31 cellular contexts compared by ENCODE assay signal in genomic region chrY:9016916-9017315, GRCh38.
"Had no signal": no experiment of that assay in that cellular context is flagged by ENCODE, and none has a peak within 500 bp of the region (broad histone marks: within the 10 kb centered on the region; RNA-seq: fewer than 3 reads in every experiment).

No MANE protein-coding gene starts in this region.

- H3K9me3 ChIP-seq: adrenal gland, body of pancreas, breast epithelium had no signal

- ATAC-seq: activated CD8-positive, alpha-beta T cell treated with anti-CD3 and anti-CD28 coated beads for 36 hours; activated naive CD4-positive, alpha-beta T cell treated with anti-CD3 and anti-CD28 coated beads, Interleukin-2, amount 50 U/mL, for 72 hours; activated T-cell treated with anti-CD3 and anti-CD28 coated beads, Interleukin-2, amount 50 U/mL, for 4 hours; activated T-cell treated with anti-CD3 and anti-CD28 coated beads, Interleukin-2, amount 50 U/mL, for 72 hours; activated T-helper 17 cell treated with anti-CD3 and anti-CD28 coated beads, Interleukin-2, amount 50 U/mL, for 72 hours; body of pancreas had no signal

- DNase-seq: activated B cell treated with CpG ODN at 0.5 μM for 24 hours; activated CD4-positive, alpha-beta memory T cell treated with anti-CD3 and anti-CD28 coated beads for 36 hours; activated CD4-positive, alpha-beta T cell treated with anti-CD3 and anti-CD28 coated beads for 4 hours; activated CD4-positive, alpha-beta T cell treated with anti-CD3 and anti-CD28 coated beads, Interleukin-2, amount 10 ng/mL, durations not matched to agents 24 days and 14 days; activated CD4-positive, alpha-beta T cell treated with anti-CD3 and anti-CD28 coated beads, Interleukin-2, amount 50 U/mL, for 1 hour; activated CD4-positive, alpha-beta T cell treated with anti-CD3 and anti-CD28 coated beads, Interleukin-2, amount 50 U/mL, for 4 hours; activated CD4-positive, CD25-positive, alpha-beta regulatory T cell treated with anti-CD3 and anti-CD28 coated beads, Interleukin-2, amount 50 U/mL, for 72 hours; activated CD8-positive, alpha-beta memory T cell treated with anti-CD3 and anti-CD28 coated beads, Interleukin-2, amount 50 U/mL, for 4 hours; activated CD8-positive, alpha-beta T cell treated with anti-CD3 and anti-CD28 coated beads for 36 hours; activated effector memory CD4-positive, alpha-beta T cell treated with anti-CD3 and anti-CD28 coated beads, Interleukin-2, amount 50 U/mL, for 16 hours; activated gamma-delta T cell treated with Interleukin-2 at 50 U/mL for 16 hours; activated naive CD4-positive, alpha-beta T cell; activated naive CD4-positive, alpha-beta T cell treated with anti-CD3 and anti-CD28 coated beads for 36 hours; activated naive CD4-positive, alpha-beta T cell treated with anti-CD3 and anti-CD28 coated beads, Interleukin-2, amount 50 U/mL, for 16 hours; activated naive CD8-positive, alpha-beta T cell treated with anti-CD3 and anti-CD28 coated beads for 36 hours; activated T-cell treated with anti-CD3 and anti-CD28 coated beads for 4 hours; activated T-cell treated with anti-CD3 and anti-CD28 coated beads, Interleukin-2, amount 50 U/mL, for 1 hour; activated T-cell treated with anti-CD3 and anti-CD28 coated beads, Interleukin-2, amount 50 U/mL, for 4 hours; activated T-cell treated with anti-CD3 and anti-CD28 coated beads, Interleukin-2, amount 50 U/mL, for 72 hours; adrenal gland; amniotic stem cell; aorta; body of pancreas; brain microvascular endothelial cell; central memory CD4-positive, alpha-beta T cell; T-helper 2 cell; T-helper 9 cell had no signal

- H3K4me3 ChIP-seq: adrenal gland, body of pancreas, breast epithelium had no signal

- H3K36me3 ChIP-seq: adrenal gland, brain microvascular endothelial cell, breast epithelium had no signal

- H3K4me1 ChIP-seq: adrenal gland, body of pancreas, breast epithelium had no signal

- H3K27ac ChIP-seq: adrenal gland, body of pancreas, brain microvascular endothelial cell, breast epithelium, VCaP had no signal

- H3K27me3 ChIP-seq: adrenal gland, body of pancreas, brain microvascular endothelial cell, breast epithelium had no signal
